ENCODE assay signal across 10 cellular contexts in genomic region chr2:95608331-95608730, GRCh38. TPM values are rescaled to one million over a fixed set of nuclear protein-coding genes. Genes with fewer than 3 reads are reported as not detected.
"Had no signal": no experiment of that assay in that cellular context is flagged by ENCODE, and none has a peak within 500 bp of the region (broad histone marks: within the 10 kb centered on the region; RNA-seq: fewer than 3 reads in every experiment).

No MANE protein-coding gene starts in this region.

RNA-seq across cellular contexts. Expression of gene TRIM43, which starts 16.5 kb away (rescaled TPM):
- total RNA-seq: OCI-LY7, PC-3, PC-9, Peyer's patch, Right ventricle myocardium inferior, RPMI7951, SJCRH30, SJSA1, SK-MEL-5, T-cell had no signal
